ENCODE assay signal across 16 cellular contexts in the genomic region with DNA sequence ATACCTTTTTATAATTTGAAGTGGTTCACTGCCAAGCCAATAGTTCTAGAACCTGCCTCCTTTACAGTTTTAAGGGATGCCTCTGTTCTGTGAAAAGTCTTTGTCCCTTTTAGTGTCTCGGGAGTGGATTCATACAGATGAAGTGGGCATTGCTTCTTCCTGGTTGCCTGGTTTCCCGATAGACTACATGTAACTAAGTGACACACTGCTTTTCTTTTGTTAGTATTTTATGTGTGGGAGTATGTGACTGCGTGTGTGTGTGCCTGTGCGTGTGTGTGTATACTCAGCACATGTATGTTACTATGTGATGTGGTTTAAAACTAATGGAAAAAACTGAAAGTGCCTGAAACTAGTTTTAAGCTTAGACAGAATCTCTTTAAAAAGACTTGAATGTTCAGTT.
"Had no signal": no experiment of that assay in that cellular context is flagged by ENCODE, and none has a peak within 500 bp of the region (broad histone marks: within the 10 kb centered on the region; RNA-seq: fewer than 3 reads in every experiment).

No MANE protein-coding gene starts in this region.

- H3K27ac Mint-ChIP-seq: activated B cell treated with CpG ODN at 0.5 μM for 24 hours; activated T-helper 2 cell treated with anti-CD3 and anti-CD28 coated beads, Interferon-gamma antibody, Interleukin-2, Interleukin-4, amounts not matched to agents 10 μg/mL and 5 μg/mL and 100 μg/mL, durations not matched to agents 14 hours and 24 hours and 36 hours; natural killer cell treated with Interleukin-12 subunit alpha and Interleukin-12 subunit beta and Interleukin-15 and Interleukin-18, amount 100 ng/mL, for 72 hours had no signal

- DNase-seq: activated B cell treated with CpG ODN at 0.5 μM for 24 hours; activated CD4-positive, alpha-beta T cell treated with anti-CD3 and anti-CD28 coated beads for 48 hours; activated naive CD4-positive, alpha-beta T cell treated with anti-CD3 and anti-CD28 coated beads, Interleukin-2, amount 50 U/mL, for 16 hours; amniotic stem cell; islet precursor cell; left colon; lower lobe of right lung; posterior cingulate gyrus; sigmoid colon; stimulated activated naive CD4-positive, alpha-beta T cell; substantia nigra; T-helper 9 cell; tibial artery had no signal

- H3K4me1 ChIP-seq: lower lobe of right lung, sigmoid colon had no signal

- H3K4me1 Mint-ChIP-seq: activated B cell treated with CpG ODN at 0.5 μM for 24 hours had no signal

- H3K4me3 ChIP-seq: lower lobe of right lung, sigmoid colon, SK-N-MC, tibial artery had no signal

- H3K27me3 ChIP-seq: sigmoid colon, tibial artery had no signal

- H3K27me3 Mint-ChIP-seq: activated B cell treated with CpG ODN at 0.5 μM for 24 hours; natural killer cell treated with Interleukin-12 subunit alpha and Interleukin-12 subunit beta and Interleukin-15 and Interleukin-18, amount 100 ng/mL, for 72 hours had no signal

- H3K9me3 Mint-ChIP-seq: activated B cell treated with CpG ODN at 0.5 μM for 24 hours; activated T-helper 2 cell treated with anti-CD3 and anti-CD28 coated beads, Interferon-gamma antibody, Interleukin-2, Interleukin-4, amounts not matched to agents 10 μg/mL and 5 μg/mL and 100 μg/mL, durations not matched to agents 14 hours and 24 hours and 36 hours; natural killer cell treated with Interleukin-12 subunit alpha and Interleukin-12 subunit beta and Interleukin-15 and Interleukin-18, amount 100 ng/mL, for 72 hours had no signal

- H3K9me3 ChIP-seq: lower lobe of right lung, sigmoid colon, tibial artery had no signal

- H3K27ac ChIP-seq: lower lobe of right lung, sigmoid colon, SK-N-MC, tibial artery had no signal

- H3K4me3 Mint-ChIP-seq: activated B cell treated with CpG ODN at 0.5 μM for 24 hours; natural killer cell treated with Interleukin-12 subunit alpha and Interleukin-12 subunit beta and Interleukin-15 and Interleukin-18, amount 100 ng/mL, for 72 hours had no signal

- ATAC-seq: left colon; lower lobe of right lung; natural killer cell treated with Interleukin-12 subunit alpha and Interleukin-12 subunit beta and Interleukin-15 and Interleukin-18, amount 100 ng/mL, for 72 hours had no signal
